ENCODE assay signal across 25 cellular contexts in genomic region chr7:24337180-24337579, GRCh38. TPM values are rescaled to one million over a fixed set of nuclear protein-coding genes. Genes with fewer than 3 reads are reported as not detected.
DNase-seq lines count a peak whose midpoint lies in the region; ATAC-seq, FAIRE-seq and TF ChIP-seq lines count a peak whose summit lies in the region.
"Had no signal": no experiment of that assay in that cellular context is flagged by ENCODE, and none has a peak within 500 bp of the region (broad histone marks: within the 10 kb centered on the region; RNA-seq: fewer than 3 reads in every experiment).

No MANE protein-coding gene starts in this region.

- TF ChIP-seq CTCF in bronchial epithelial cell (IDR thresholded peaks at IDR 0.05; ENCODE audit: insufficient read depth, low read length, severe bottlenecking): no peak

- H3K9me3 ChIP-seq in iPS-20b (ENCODE audit: insufficient read depth, low read depth, low read length): no peaks in the 10 kb centered on the region
- H3K9me3 ChIP-seq: A549 had no signal

- H3K9ac ChIP-seq in iPS-20b (ENCODE audit: low read depth, low read length): no peak overlapping the region
- H3K9ac ChIP-seq: BLaER1, parathyroid adenoma had no signal

- ATAC-seq in HG02852 (IDR thresholded peaks at IDR 0.05; ENCODE audit: unreplicated experiment): no peak
- ATAC-seq: A549; naive thymus-derived CD4-positive, alpha-beta T cell; sciatic nerve had no signal

- H3K36me3 ChIP-seq in bronchial epithelial cell (ENCODE audit: control insufficient read depth, insufficient read depth, low read length) (no peaks in the 10 kb centered on the region), iPS-20b (ENCODE audit: insufficient read depth, low read depth, low read length) (no peaks in the 10 kb centered on the region)
- H3K36me3 ChIP-seq: BLaER1 had no signal

- H3K4me1 ChIP-seq in iPS-20b (ENCODE audit: insufficient read depth, low read length): peaks cover 25% of the 10 kb centered on the region
- H3K4me1 ChIP-seq: A549, parathyroid adenoma had no signal

- H3K27me3 ChIP-seq in bronchial epithelial cell (ENCODE audit: control insufficient read depth, insufficient read depth, low read length) (no peaks in the 10 kb centered on the region), iPS-20b (ENCODE audit: insufficient read depth, low read length) (peaks cover 31% of the 10 kb centered on the region)
- H3K27me3 ChIP-seq: BLaER1 had no signal

- H3K4me3 ChIP-seq in bronchial epithelial cell (ENCODE audit: low read depth, low read length): no peak overlapping the region
- H3K4me3 ChIP-seq in iPS-20b (ENCODE audit: low read length): peak overlapping the region; percentile 44
- H3K4me3 ChIP-seq: A549, BLaER1, PC-9 had no signal

- H3K27ac ChIP-seq in iPS-20b (ENCODE audit: low read length): no peak overlapping the region
- H3K27ac ChIP-seq: A549, BLaER1, parathyroid adenoma, PC-9 had no signal

- DNase-seq in A172 (ENCODE audit: low spot score): peak; percentile 16
- DNase-seq in NCI-H1105 treated with DMSO at 0.1 percent for 48 hours (lab: John Stamatoyannopoulos, UW): peak; percentile 86
- DNase-seq in bronchial epithelial cell (ENCODE audit: low read depth): no peak
- no peak for DNase-seq in HPDE6-E6E7 (ENCODE audit: extremely low spot score)
- DNase-seq in effector CD8-positive, alpha-beta T cell (lab: John Stamatoyannopoulos, UW): no peak
- no peak for DNase-seq in activated CD4-positive, CD25-positive, alpha-beta regulatory T cell treated with anti-CD3 and anti-CD28 coated beads, Interleukin-2, amount 50 U/mL, for 72 hours
- DNase-seq: activated CD4-positive, alpha-beta T cell treated with anti-CD3 and anti-CD28 coated beads for 4 hours; glutamatergic neuron; mesenchymal stem cell; naive thymus-derived CD4-positive, alpha-beta T cell; NCI-H1092 treated with DMSO at 0.1 percent for 48 hours; SIG-M5 had no signal

- peak; percentile 43 for FAIRE-seq in bronchial epithelial cell (lab: Jason Lieb, UNC)
- FAIRE-seq: GM18507, keratinocyte had no signal

RNA-seq across cellular contexts. Expression of gene NPY, which starts 53.2 kb away (rescaled TPM):
- not detected in 2 replicates for total RNA-seq in A172 (2014; rRNA removed; shearing (Covaris generic))
- not detected in 2 replicates for total RNA-seq in bronchial epithelial cell
- total RNA-seq: activated naive CD4-positive, alpha-beta T cell treated with anti-CD3 and anti-CD28 coated beads, Interleukin-2, amount 50 U/mL, for 72 hours; chondrocyte; fibroblast of lung; naive thymus-derived CD4-positive, alpha-beta T cell; PC-9; ureter had no signal

Comparison
In these comparisons a context has a peak if more than half of its experiments do, and no peak if none do; other contexts are left out.
1. DNase-seq: peak in A172 (single experiment) and NCI-H1105 treated with DMSO at 0.1 percent for 48 hours (single experiment); none in bronchial epithelial cell (single experiment), HPDE6-E6E7 (single experiment), effector CD8-positive, alpha-beta T cell (single experiment) and activated CD4-positive, CD25-positive, alpha-beta regulatory T cell treated with anti-CD3 and anti-CD28 coated beads, Interleukin-2, amount 50 U/mL, for 72 hours (single experiment).